In genomic region chr19:48393196-48393558, GRCh38 we compare ENCODE assay signal across 17 cellular contexts. TPM values are rescaled to one million over a fixed set of nuclear protein-coding genes. Genes with fewer than 3 reads are reported as not detected.
DNase-seq lines count a peak whose midpoint lies in the region; FAIRE-seq and TF ChIP-seq lines count a peak whose summit lies in the region.
"Had no signal": no experiment of that assay in that cellular context is flagged by ENCODE, and none has a peak within 500 bp of the region (broad histone marks: within the 10 kb centered on the region; RNA-seq: fewer than 3 reads in every experiment).

No MANE protein-coding gene starts in this region.

- no peak for TF ChIP-seq RAD21 in H1 (IDR thresholded peaks at IDR 0.05 in 1 of 2, conservative IDR thresholded peaks at IDR 0.05 in 1 of 2; ENCODE audit: low read depth in 2 of 2, low read length in 2 of 2)

- H3K14ac ChIP-seq in H1 (ENCODE audit: insufficient read length): no peak overlapping the region

- H3K27me3 ChIP-seq in DOHH2 (ENCODE audit: control insufficient read depth, low read length): peaks cover 59% of the 10 kb centered on the region
- peaks cover 8% of the 10 kb centered on the region; the same call in 1 of the 2 replicates for H3K27me3 ChIP-seq in OCI-LY1 (ENCODE audit: insufficient read depth, low read length)
- peaks cover 6 to 50% (median 42%) of the 10 kb centered on the region in 4 experiments for H3K27me3 ChIP-seq in H1 (replicated peaks in 1 of 4; ENCODE audit: control insufficient read depth in 3 of 4, extremely low read depth in 1 of 4, insufficient read depth in 3 of 4, low read length in 3 of 4)

- H3K79me1 ChIP-seq in H1 (ENCODE audit: low read depth, low read length): peaks cover 4% of the 10 kb centered on the region; the same call in 1 of the 2 replicates

- no peak overlapping the region for H3K23ac ChIP-seq in H1 (ENCODE audit: insufficient read length)

- H3K4me3 ChIP-seq in DOHH2 (ENCODE audit: low read length) (no peak overlapping the region), OCI-LY1 (ENCODE audit: low read depth, low read length, poor library complexity, severe bottlenecking) (no peak overlapping the region), H1 (ENCODE audit: extremely low read depth in 1 of 4, insufficient read depth in 2 of 4, low read depth in 3 of 4, low read length in 4 of 4) (peak overlapping the region; percentile 25 to 65 (median 49); a peak in 6 of 8 replicates)

- H3K36me3 Mint-ChIP-seq in osteocyte (ENCODE audit: unreplicated experiment): peaks cover 6% of the 10 kb centered on the region

- no peak for TF ChIP-seq EP300 in H1 (IDR thresholded peaks at IDR 0.05; ENCODE audit: borderline replicate concordance in 1 of 2, low read depth in 2 of 2, low read length in 2 of 2)

- POLR2A ChIA-PET in H1 (lab: Charles Lee; ENCODE audit: partially characterized antibody): interaction anchor here (0.8 to 4.0 kb wide), 10 partner anchors 10 to 221 kb away, joined by 3 to 20 read pairs (median 4); partner anchors contain the start of genes FAM83E, SYNGR4 and TMEM143

- H4K20me1 ChIP-seq in DOHH2 (ENCODE audit: control insufficient read depth, insufficient read depth, low read depth, low read length) (peaks cover 3% of the 10 kb centered on the region; the same call in 1 of the 2 replicates), OCI-LY1 (ENCODE audit: insufficient read depth, low read length) (no peaks in the 10 kb centered on the region), H1 (replicated peaks in 1 of 2; ENCODE audit: control insufficient read depth in 1 of 2, insufficient read depth in 2 of 2, low read length in 2 of 2) (peaks cover 0 to 1% of the 10 kb centered on the region in 2 experiments)

- peak overlapping the region; percentile 39; the same call in 1 of the 2 replicates for H3K4me2 ChIP-seq in DOHH2 (ENCODE audit: low read length)
- peak overlapping the region; percentile 21; the same call in 1 of the 2 replicates for H3K4me2 ChIP-seq in OCI-LY1 (ENCODE audit: low read length)
- H3K4me2 ChIP-seq in H1 (ENCODE audit: insufficient read depth in 1 of 2, low read depth in 2 of 2, low read length in 2 of 2): peak overlapping the region; percentile 81 to 94

- no peak overlapping the region for H2BK5ac ChIP-seq in H1 (ENCODE audit: low read depth, low read length)

- H3K56ac ChIP-seq in H1 (replicated peaks; ENCODE audit: insufficient read length, low read depth, low read length): no peak overlapping the region

- H3K9ac ChIP-seq in OCI-LY1 (ENCODE audit: low read length): no peak overlapping the region
- no peak overlapping the region for H3K9ac ChIP-seq in H1 (replicated peaks in 1 of 4; ENCODE audit: extremely low read depth in 1 of 4, low read depth in 3 of 4, low read length in 3 of 4)

- no peak overlapping the region for H3K27ac Mint-ChIP-seq in osteocyte (ENCODE audit: unreplicated experiment)
- H3K27ac Mint-ChIP-seq: activated CD4-positive, alpha-beta T cell treated with anti-CD3 and anti-CD28 coated beads, Interleukin-2, amount 10 ng/mL, durations not matched to agents 7 days and 5 days; T-helper 17 cell had no signal

- peaks cover 10% of the 10 kb centered on the region for H3K27me3 Mint-ChIP-seq in osteocyte (ENCODE audit: unreplicated experiment)

- no peak overlapping the region; the same call in 1 of the 2 replicates for H3K18ac ChIP-seq in H1 (ENCODE audit: extremely low read depth, low read length)

- DNase-seq in H1 (ENCODE audit: low read depth in 1 of 2, low spot score in 2 of 2): no peak
- no peak for DNase-seq in osteocyte (ENCODE audit: extremely low spot score, unreplicated experiment)
- no peak for DNase-seq in effector CD8-positive, alpha-beta T cell (lab: John Stamatoyannopoulos, UW)
- no peak for DNase-seq in central memory CD4-positive, alpha-beta T cell
- no peak for DNase-seq in occipital lobe (lab: John Stamatoyannopoulos, UW)
- DNase-seq: activated CD4-positive, alpha-beta T cell treated with anti-CD3 and anti-CD28 coated beads, Interleukin-2, amount 10 ng/mL, durations not matched to agents 7 days and 5 days; activated gamma-delta T cell; HCEC 1CT; NCI-H187 treated with DMSO at 0.1 percent for 48 hours had no signal

- H3K4me1 ChIP-seq in DOHH2 (ENCODE audit: control insufficient read depth, low read length): peaks cover 28% of the 10 kb centered on the region
- H3K4me1 ChIP-seq in OCI-LY1 (ENCODE audit: insufficient read depth, low read length, severe bottlenecking): peaks cover 13% of the 10 kb centered on the region
- H3K4me1 ChIP-seq in H1 (replicated peaks in 1 of 4; ENCODE audit: control insufficient read depth in 3 of 4, insufficient read depth in 4 of 4, low read length in 3 of 4): peaks cover 0 to 46% (median 30%) of the 10 kb centered on the region in 4 experiments; a peak in 6 of 7 replicates

- peak overlapping the region; percentile 13 for H4K5ac ChIP-seq in H1 (ENCODE audit: insufficient read length, low read depth, low read length)

- H3K4me3 Mint-ChIP-seq in osteocyte (ENCODE audit: unreplicated experiment): peak overlapping the region; percentile 10

- no peaks in the 10 kb centered on the region for H3F3A ChIP-seq in DOHH2 (ENCODE audit: control insufficient read depth, insufficient read depth)
- H3F3A ChIP-seq in OCI-LY1 (ENCODE audit: insufficient read depth, low read length): no peaks in the 10 kb centered on the region

- peaks cover 27% of the 10 kb centered on the region for H3K23me2 ChIP-seq in H1 (ENCODE audit: low read depth, low read length)

- H3K9me3 Mint-ChIP-seq in osteocyte (ENCODE audit: unreplicated experiment): no peaks in the 10 kb centered on the region
- H3K9me3 Mint-ChIP-seq: activated CD4-positive, alpha-beta T cell treated with anti-CD3 and anti-CD28 coated beads, Interleukin-2, amount 10 ng/mL, durations not matched to agents 7 days and 5 days had no signal

- WGBS in H1 (ENCODE audit: extremely low coverage in 1 of 2, insufficient coverage in 1 of 2, insufficient read length in 1 of 2, insufficient replicate concordance in 2 of 2, low coverage in 1 of 2, low lambda C conversion rate in 2 of 2, missing lambda C conversion rate in 1 of 2), 2 experiments: 62% methylated on average over 4 of the region's 4 CpGs; no CpG with 5 or more reads in 1 of the 2 experiments

- H2BK120ac ChIP-seq in H1 (replicated peaks; ENCODE audit: low read depth, low read length): peak overlapping the region; percentile 38

- CTCF ChIA-PET in H1 (lab: Charles Lee; ENCODE audit: partially characterized antibody): interaction anchor here (0.8 to 2.2 kb wide), 6 partner anchors 10 to 79 kb away, joined by 3 to 8 read pairs (median 3); no protein-coding TSS in a partner anchor

- H3K36me3 ChIP-seq in DOHH2 (ENCODE audit: control insufficient read depth, low read length) (peaks cover 22% of the 10 kb centered on the region), OCI-LY1 (ENCODE audit: insufficient read depth, low read length) (peaks cover 4% of the 10 kb centered on the region; the same call in 1 of the 2 replicates), H1 (ENCODE audit: control insufficient read depth in 2 of 4, insufficient read depth in 4 of 4, low read length in 3 of 4) (peaks cover 4 to 11% (median 7%) of the 10 kb centered on the region in 4 experiments; a peak in 7 of 8 replicates)

- no peak for TF ChIP-seq CTCF in DOHH2 (IDR thresholded peaks at IDR 0.05; ENCODE audit: low read depth, low read length, poor library complexity, severe bottlenecking)
- TF ChIP-seq CTCF in OCI-LY1 (IDR thresholded peaks at IDR 0.05; ENCODE audit: low read length): no peak
- TF ChIP-seq CTCF in H1 (IDR thresholded peaks at IDR 0.05; ENCODE audit: control extremely low read depth in 1 of 3, insufficient read depth in 1 of 3, low read depth in 1 of 3, low read length in 3 of 3): no peak
- TF ChIP-seq CTCF in osteocyte (IDR thresholded peaks at IDR 0.05): no peak

- no peak overlapping the region for H2BK20ac ChIP-seq in H1 (ENCODE audit: low read length)

- H4K91ac ChIP-seq in H1 (replicated peaks; ENCODE audit: insufficient read length, low read length): no peak overlapping the region

- H3K27ac ChIP-seq in DOHH2 (ENCODE audit: low read depth, low read length): no peak overlapping the region
- no peak overlapping the region for H3K27ac ChIP-seq in OCI-LY1 (ENCODE audit: low read depth, low read length, poor library complexity, severe bottlenecking)
- no peak overlapping the region for H3K27ac ChIP-seq in H1 (ENCODE audit: low read depth, low read length)
- H3K27ac ChIP-seq: esophagus muscularis mucosa, right atrium auricular region had no signal

- peaks cover 48% of the 10 kb centered on the region for H3K4me1 Mint-ChIP-seq in osteocyte (ENCODE audit: unreplicated experiment)

- H3K9me3 ChIP-seq in DOHH2 (ENCODE audit: control insufficient read depth, insufficient read depth, low read length): no peaks in the 10 kb centered on the region
- H3K9me3 ChIP-seq in OCI-LY1 (ENCODE audit: low read length): no peaks in the 10 kb centered on the region
- no peaks in the 10 kb centered on the region for H3K9me3 ChIP-seq in H1 (ENCODE audit: insufficient read depth in 2 of 2, low read depth in 1 of 2, low read length in 1 of 2)
- H3K9me3 ChIP-seq: esophagus muscularis mucosa, right atrium auricular region had no signal

- H2AK5ac ChIP-seq in H1 (ENCODE audit: low read depth, low read length): no peak overlapping the region

- H3K79me2 ChIP-seq in DOHH2 (ENCODE audit: control insufficient read depth, low read length) (peaks cover 23% of the 10 kb centered on the region), OCI-LY1 (ENCODE audit: insufficient read depth, low read length) (no peaks in the 10 kb centered on the region), H1 (ENCODE audit: control insufficient read depth in 1 of 2, insufficient read depth in 2 of 2, low read length in 2 of 2) (peaks cover 0 to 10% of the 10 kb centered on the region in 2 experiments; a peak in 1 of 4 replicates)

- H3K4ac ChIP-seq in H1 (replicated peaks; ENCODE audit: insufficient read length, low read depth, low read length): no peak overlapping the region

- H4K8ac ChIP-seq in H1 (ENCODE audit: extremely low read depth, insufficient read depth, low read length): 0 out of 2 replicates have a peak overlapping the region, but pooled peaks have one; percentile 90

- H2AFZ ChIP-seq in OCI-LY1 (ENCODE audit: low read length) (no peak overlapping the region), H1 (ENCODE audit: low read length) (no peak overlapping the region)

- peak overlapping the region; percentile 27; the same call in 1 of the 2 replicates for H2BK12ac ChIP-seq in H1 (ENCODE audit: low read depth, low read length)

- no peak for TF ChIP-seq POLR2A in H1 (IDR thresholded peaks at IDR 0.05; ENCODE audit: control extremely low read depth in 1 of 2, low read depth in 2 of 2, low read length in 2 of 2)

- 0 out of 2 replicates have a peak overlapping the region, but pooled peaks have one; percentile 61 for H2BK15ac ChIP-seq in H1 (ENCODE audit: low read length)

- H3K9me2 ChIP-seq in DOHH2 (replicated peaks; ENCODE audit: control insufficient read depth, low read length): no peaks in the 10 kb centered on the region
- no peaks in the 10 kb centered on the region for H3K9me2 ChIP-seq in OCI-LY1 (ENCODE audit: low read depth, low read length)

- no peak for FAIRE-seq in H1 (lab: Jason Lieb, UNC)
- FAIRE-seq: bronchial epithelial cell had no signal

RNA-seq across cellular contexts. Expression of gene GRIN2D, which starts 0.3 kb away (rescaled TPM):
- total RNA-seq in H1 (2021; fragmentation: NEBNext Ultra II Directional; extraction: Animal tissue kit (Norgen Biotek cat#: 25700)): 11.0 and 12.4 TPM in 2 replicates
- polyA plus RNA-seq in H1 (2011; rRNA removed): 2.2 and 4.9 TPM in 2 replicates
- 1.6 TPM for polyA plus RNA-seq in H1 (2011; cell fraction: cytosol; rRNA removed)
- polyA plus RNA-seq in H1 (2011; cell fraction: nucleus; rRNA removed): 6.1 TPM
- 3.6 to 9.3 TPM (median 7.1 TPM) in 4 replicates for polyA plus RNA-seq in H1 (2012, experiment 1 of 2)
- polyA plus RNA-seq in H1 (2012, experiment 2 of 2): 4.5 TPM
- 37.6 TPM for polyA plus RNA-seq in H1 (2013, experiment 1 of 2)
- 33.0 TPM for polyA plus RNA-seq in H1 (2013, experiment 2 of 2)
- 2.1 and 2.7 TPM in 2 replicates for polyA minus RNA-seq in H1 (2011; rRNA and poly(A)+ RNA removed)
- polyA minus RNA-seq in H1 (2011; cell fraction: cytosol; rRNA and poly(A)+ RNA removed): 8.6 TPM
- 4.9 TPM for polyA minus RNA-seq in H1 (2011; cell fraction: nucleus; rRNA and poly(A)+ RNA removed)
- total RNA-seq in osteocyte (0.68 and 1.2 TPM in 2 replicates), occipital lobe (2.5 TPM)

RNA-seq across cellular contexts. Expression of gene KDELR1, which starts 1.8 kb away (rescaled TPM):
- 224 and 225 TPM in 2 replicates for total RNA-seq in H1 (2021; fragmentation: NEBNext Ultra II Directional; extraction: Animal tissue kit (Norgen Biotek cat#: 25700))
- 231 and 249 TPM in 2 replicates for polyA plus RNA-seq in H1 (2011; rRNA removed)
- 107 TPM for polyA plus RNA-seq in H1 (2011; cell fraction: cytosol; rRNA removed)
- polyA plus RNA-seq in H1 (2011; cell fraction: nucleus; rRNA removed): 178 TPM
- 154 to 271 TPM (median 239 TPM) in 4 replicates for polyA plus RNA-seq in H1 (2012, experiment 1 of 2)
- polyA plus RNA-seq in H1 (2012, experiment 2 of 2): 352 TPM
- 604 TPM for polyA plus RNA-seq in H1 (2013, experiment 1 of 2)
- polyA plus RNA-seq in H1 (2013, experiment 2 of 2): 663 TPM
- polyA minus RNA-seq in H1 (2011; rRNA and poly(A)+ RNA removed): 147 and 178 TPM in 2 replicates
- 102 TPM for polyA minus RNA-seq in H1 (2011; cell fraction: cytosol; rRNA and poly(A)+ RNA removed)
- polyA minus RNA-seq in H1 (2011; cell fraction: nucleus; rRNA and poly(A)+ RNA removed): 58.9 TPM
- total RNA-seq in osteocyte (267 and 275 TPM in 2 replicates), occipital lobe (21.8 TPM)

RNA-seq across cellular contexts. Expression of gene SYNGR4, which starts 29.0 kb away (rescaled TPM):
- total RNA-seq in H1 (2021; fragmentation: NEBNext Ultra II Directional; extraction: Animal tissue kit (Norgen Biotek cat#: 25700)): 1.1 TPM in 1 of 2 replicates, not detected in the other
- polyA plus RNA-seq in H1 (2011; rRNA removed): 0.27 and 0.41 TPM in 2 replicates
- polyA plus RNA-seq in H1 (2011; cell fraction: cytosol; rRNA removed): 0.18 TPM
- 0.46 TPM for polyA plus RNA-seq in H1 (2011; cell fraction: nucleus; rRNA removed)
- polyA plus RNA-seq in H1 (2012, experiment 1 of 2): 0.23 TPM in 1 of 4 replicates, not detected in the others
- 0.54 TPM for polyA plus RNA-seq in H1 (2012, experiment 2 of 2)
- polyA plus RNA-seq in H1 (2013, experiment 1 of 2): 0.28 TPM
- polyA plus RNA-seq in H1 (2013, experiment 2 of 2): 0.26 TPM
- not detected in 2 replicates for polyA minus RNA-seq in H1 (2011; rRNA and poly(A)+ RNA removed)
- not detected for polyA minus RNA-seq in H1 (2011; cell fraction: cytosol; rRNA and poly(A)+ RNA removed)
- not detected for polyA minus RNA-seq in H1 (2011; cell fraction: nucleus; rRNA and poly(A)+ RNA removed)
- total RNA-seq in osteocyte (not detected in 2 replicates), occipital lobe (not detected)
- total RNA-seq: activated CD4-positive, alpha-beta T cell treated with anti-CD3 and anti-CD28 coated beads, Interleukin-2, amount 10 ng/mL, durations not matched to agents 7 days and 5 days; bronchial epithelial cell; esophagus muscularis mucosa; mononuclear cell; right atrium auricular region; subcutaneous adipose tissue; T-helper 17 cell had no signal

RNA-seq across cellular contexts. Expression of gene TMEM143, which starts 29.4 kb away (rescaled TPM):
- total RNA-seq in H1 (2021; fragmentation: NEBNext Ultra II Directional; extraction: Animal tissue kit (Norgen Biotek cat#: 25700)): 14.2 and 14.7 TPM in 2 replicates
- polyA plus RNA-seq in H1 (2011; rRNA removed): 19.1 and 26.7 TPM in 2 replicates
- 17.1 TPM for polyA plus RNA-seq in H1 (2011; cell fraction: cytosol; rRNA removed)
- polyA plus RNA-seq in H1 (2011; cell fraction: nucleus; rRNA removed): 47.8 TPM
- 9.5 to 18.4 TPM (median 14.8 TPM) in 4 replicates for polyA plus RNA-seq in H1 (2012, experiment 1 of 2)
- polyA plus RNA-seq in H1 (2012, experiment 2 of 2): 13.1 TPM
- polyA plus RNA-seq in H1 (2013, experiment 1 of 2): 12.7 TPM
- 11.9 TPM for polyA plus RNA-seq in H1 (2013, experiment 2 of 2)
- polyA minus RNA-seq in H1 (2011; rRNA and poly(A)+ RNA removed): 10.4 and 15.6 TPM in 2 replicates
- 22.6 TPM for polyA minus RNA-seq in H1 (2011; cell fraction: cytosol; rRNA and poly(A)+ RNA removed)
- polyA minus RNA-seq in H1 (2011; cell fraction: nucleus; rRNA and poly(A)+ RNA removed): 14.9 TPM
- 9.1 and 12.3 TPM in 2 replicates for total RNA-seq in osteocyte
- 3.9 TPM for total RNA-seq in occipital lobe

RNA-seq across cellular contexts. Expression of gene GRWD1, which starts 52.6 kb away (rescaled TPM):
- total RNA-seq in H1 (2021; fragmentation: NEBNext Ultra II Directional; extraction: Animal tissue kit (Norgen Biotek cat#: 25700)): 61.9 and 64.9 TPM in 2 replicates
- polyA plus RNA-seq in H1 (2011; rRNA removed): 36.9 and 46.4 TPM in 2 replicates
- polyA plus RNA-seq in H1 (2011; cell fraction: cytosol; rRNA removed): 44.2 TPM
- polyA plus RNA-seq in H1 (2011; cell fraction: nucleus; rRNA removed): 30.1 TPM
- polyA plus RNA-seq in H1 (2012, experiment 1 of 2): 25.4 to 44.2 TPM (median 41.0 TPM) in 4 replicates
- polyA plus RNA-seq in H1 (2012, experiment 2 of 2): 36.9 TPM
- polyA plus RNA-seq in H1 (2013, experiment 1 of 2): 18.6 TPM
- polyA plus RNA-seq in H1 (2013, experiment 2 of 2): 17.3 TPM
- 11.5 and 19.1 TPM in 2 replicates for polyA minus RNA-seq in H1 (2011; rRNA and poly(A)+ RNA removed)
- 24.4 TPM for polyA minus RNA-seq in H1 (2011; cell fraction: cytosol; rRNA and poly(A)+ RNA removed)
- polyA minus RNA-seq in H1 (2011; cell fraction: nucleus; rRNA and poly(A)+ RNA removed): 18.2 TPM
- total RNA-seq in osteocyte (36.2 and 38.4 TPM in 2 replicates), occipital lobe (9.7 TPM)

Comparison
In these comparisons a context has a peak if more than half of its experiments do, and no peak if none do; other contexts are left out.
1. H3K4me2 ChIP-seq: peak in every context shown above with its lines; median percentile 88 in H1; 39 in DOHH2; 21 in OCI-LY1.
2. H3K4me3 ChIP-seq: peak in H1 (4 of 4); none in DOHH2 (single experiment) and OCI-LY1 (single experiment).